ENCODE assay signal across 8 cellular contexts in the genomic region with DNA sequence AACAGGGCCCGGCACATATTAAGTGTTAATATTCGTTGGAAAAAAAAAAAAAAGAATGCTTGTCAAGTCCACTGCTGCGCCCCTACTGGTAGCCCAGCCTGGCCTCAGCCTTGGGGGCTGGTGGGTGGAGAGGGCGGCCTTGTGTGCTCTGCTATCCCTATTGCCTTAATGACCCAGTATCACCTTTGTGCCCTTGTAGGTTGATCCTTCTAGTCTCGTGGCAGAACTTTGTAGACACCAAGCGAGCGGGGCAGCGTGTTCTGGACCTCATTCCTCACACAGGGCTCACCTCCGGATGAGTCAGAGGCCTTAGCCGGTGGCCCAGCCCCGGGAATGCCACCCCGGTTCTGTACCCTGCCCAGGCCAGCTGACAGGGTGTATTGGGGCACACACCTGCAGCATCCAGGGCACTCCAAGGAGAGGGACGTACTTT. TPM values are rescaled to one million over a fixed set of nuclear protein-coding genes. Genes with fewer than 3 reads are reported as not detected.
A peak's percentile ranks its signal among the peaks of the same experiment; 100 is the strongest.
DNase-seq lines count a peak whose midpoint lies in the region; ATAC-seq, FAIRE-seq and TF ChIP-seq lines count a peak whose summit lies in the region.

No MANE protein-coding gene starts in this region.

- H3K27me3 ChIP-seq in A673 (replicated peaks; ENCODE audit: insufficient read depth, low read depth, low read length, poor library complexity) (no peaks in the 10 kb centered on the region), foreskin keratinocyte (no peaks in the 10 kb centered on the region), psoas muscle (ENCODE audit: insufficient read depth in 3 of 3, low read length in 2 of 3) (no peaks in the 10 kb centered on the region)

- TF ChIP-seq CTCF in A673 (conservative IDR thresholded peaks at IDR 0.05; ENCODE audit: low read depth, low read length), result 0 out of 2 replicates have a peak, but pooled peaks have one; percentile 34
- TF ChIP-seq CTCF in WI38 (IDR thresholded peaks at IDR 0.05; ENCODE audit: low read depth, low read length), result no peak
- TF ChIP-seq CTCF in foreskin keratinocyte (conservative IDR thresholded peaks at IDR 0.05), result no peak
- peak; percentile 30 for TF ChIP-seq CTCF in psoas muscle (IDR thresholded peaks at IDR 0.05)

- H3K9me3 ChIP-seq in A673 (ENCODE audit: low read depth, low read length, poor library complexity, severe bottlenecking), result no peaks in the 10 kb centered on the region
- no peaks in the 10 kb centered on the region for H3K9me3 ChIP-seq in psoas muscle

- H3K4me3 ChIP-seq in A673 (ENCODE audit: low read depth, low read length, poor library complexity, severe bottlenecking) (peak overlapping the region; percentile 95), WI38 (ENCODE audit: low read depth, low read length) (peak overlapping the region; percentile 63), psoas muscle (peak overlapping the region; percentile 93)

- TF ChIP-seq POLR2A in GM12891 (IDR thresholded peaks at IDR 0.05; ENCODE audit: low read depth, low read length), result no peak

- POLR2A ChIA-PET in A673 (lab: Charles Lee; ENCODE audit: low non-redundant PET), result no interaction called here

- H3K36me3 ChIP-seq in A673 (ENCODE audit: insufficient read depth, low read length, poor library complexity, severe bottlenecking) (peaks cover 6% of the 10 kb centered on the region), psoas muscle (ENCODE audit: insufficient read depth in 1 of 2, low read depth in 1 of 2) (no peaks in the 10 kb centered on the region)

- DNase-seq in A673 (ENCODE audit: low spot score) (no peak), GM12891 (ENCODE audit: insufficient read length, low spot score) (no peak), foreskin keratinocyte (no peak), psoas muscle (peak; percentile 47 to 68), SKM-1 treated with dmso at 0.1 percent for 144 hours (lab: John Stamatoyannopoulos, UW; ENCODE audit: unreplicated experiment) (no peak)
- DNase-seq in stimulated activated CD4-positive, alpha-beta T cell treated with anti-CD3 and anti-CD28 coated beads, Interleukin-12 subunit alpha, Interleukin-12 subunit beta, amount 100 ng/mL, for 4 hours, result no peak

- 32 to 55% (median 37%) methylated on average over 13 of the region's 13 CpGs for WGBS in psoas muscle, 3 donors

- BruUV-seq in A673 (replicated peaks; lab: Mats Ljungman, UMichigan), result no TSS peak

- H3K4me1 ChIP-seq in A673 (ENCODE audit: insufficient read depth, low read length, poor library complexity, severe bottlenecking) (peaks cover 9% of the 10 kb centered on the region), foreskin keratinocyte (peaks cover 16% of the 10 kb centered on the region), psoas muscle (peaks cover 11% of the 10 kb centered on the region)

- intact Hi-C loops in A673 (cut with micrococcal nuclease; ENCODE audit: unreplicated experiment) (loop anchor here (5.0 kb wide), 2 partner anchors 48 to 102 kb away; no protein-coding TSS in a partner anchor), psoas muscle (cut with DNase I) (no loop called here)

- ATAC-seq in foreskin keratinocyte (no peak), psoas muscle (peak in 1 of 4 donors; percentile 1), GM18870 (IDR thresholded peaks at IDR 0.05; ENCODE audit: unreplicated experiment) (no peak)

- CTCF ChIA-PET in A673 (lab: Charles Lee), result no interaction called here

- H3K27ac ChIP-seq in A673 (ENCODE audit: low read depth, low read length, poor library complexity, severe bottlenecking) (peak overlapping the region; percentile 99), foreskin keratinocyte (peak overlapping the region; percentile 100), psoas muscle (peak overlapping the region; percentile 88)

- peak; percentile 75 for FAIRE-seq in GM12891 (lab: Jason Lieb, UNC)

TF ChIP-seq in GM12891, 5 proteins besides CTCF, POLR2A, EP300 and RAD21:
- TF ChIP-seq POLR2AphosphoS5 (IDR thresholded peaks at IDR 0.05; ENCODE audit: low read depth, low read length), result no peak
- TF ChIP-seq POU2F2 (IDR thresholded peaks at IDR 0.05; ENCODE audit: low read depth, low read length), result no peak
- TF ChIP-seq PAX5 (IDR thresholded peaks at IDR 0.05; ENCODE audit: insufficient read depth, low read length, severe bottlenecking), result no peak
TF ChIP-seq in GM12891: peak in this region for 0.

RNA-seq across cellular contexts. Expression of gene RCOR1, which starts 1.8 kb away (rescaled TPM):
- total RNA-seq in A673 (2021) (97.8 and 102 TPM in 2 replicates), foreskin keratinocyte (27.7 and 31.7 TPM in 2 replicates), psoas muscle (10 to 100 TPM; 11.6 to 17.7 (median 15.8) TPM)
- 2.8 TPM for polyA plus RNA-seq in GM12891 (2012; ENCODE audit: low read depth, missing spikeins)
- polyA plus RNA-seq in foreskin keratinocyte (9.0 and 9.4 TPM in 2 replicates), psoas muscle (10 to 100 TPM in 1 of 3 donors, 1 to 10 TPM in 2; 6.0 to 14.3 (median 8.2) TPM)

Comparison
In these comparisons a context has a peak if more than half of its experiments do, and no peak if none do; other contexts are left out.
1. DNase-seq: peak in psoas muscle (2 of 2); none in A673 (single experiment), GM12891 (single experiment), foreskin keratinocyte (0 of 2), SKM-1 treated with dmso at 0.1 percent for 144 hours (single experiment) and stimulated activated CD4-positive, alpha-beta T cell treated with anti-CD3 and anti-CD28 coated beads, Interleukin-12 subunit alpha, Interleukin-12 subunit beta, amount 100 ng/mL, for 4 hours (single experiment).
2. CTCF ChIP-seq: peak in A673 (single experiment) and psoas muscle (single experiment); none in WI38 (single experiment) and foreskin keratinocyte (single experiment).
3. Peak in every context shown above with its lines, with median percentiles within 50 percentile points of each other: H3K27ac ChIP-seq and H3K4me3 ChIP-seq.